Comparison of ENCODE assay signal across 19 cellular contexts in genomic region chr21:45480701-45481500, GRCh38.
DNase-seq lines count a peak whose midpoint lies in the region; ATAC-seq, FAIRE-seq and TF ChIP-seq lines count a peak whose summit lies in the region.
"Had no signal": no experiment of that assay in that cellular context is flagged by ENCODE, and none has a peak within 500 bp of the region (broad histone marks: within the 10 kb centered on the region; RNA-seq: fewer than 3 reads in every experiment).

No MANE protein-coding gene starts in this region.

- H3K27ac Mint-ChIP-seq in dendritic cell treated with granulocyte-macrophage colony-stimulating factor and Interleukin-4, amounts not matched to agents 40 ng/mL and 50 ng/mL, for 4 days, result peak overlapping the region; percentile 90
- H3K27ac Mint-ChIP-seq in naive thymus-derived CD4-positive, alpha-beta T cell, result peak overlapping the region in 6 of 9 donors; percentile 14 to 99 (median 97)

- H3K27ac ChIP-seq in right atrium auricular region, result no peak overlapping the region
- peak overlapping the region; percentile 93 for H3K27ac ChIP-seq in naive thymus-derived CD4-positive, alpha-beta T cell (ENCODE audit: low read depth, low read length)
- H3K27ac ChIP-seq: C4-2B had no signal

- H3K36me3 Mint-ChIP-seq in dendritic cell treated with granulocyte-macrophage colony-stimulating factor and Interleukin-4, amounts not matched to agents 40 ng/mL and 50 ng/mL, for 4 days (ENCODE audit: low read depth), result no peaks in the 10 kb centered on the region
- peaks cover 0 to 8% (median 4%) of the 10 kb centered on the region in 5 donors for H3K36me3 Mint-ChIP-seq in naive thymus-derived CD4-positive, alpha-beta T cell
- H3K36me3 Mint-ChIP-seq: CD4-positive, alpha-beta memory T cell had no signal

- no peaks in the 10 kb centered on the region for H3K9me3 ChIP-seq in right atrium auricular region
- no peaks in the 10 kb centered on the region for H3K9me3 ChIP-seq in naive thymus-derived CD4-positive, alpha-beta T cell (ENCODE audit: control insufficient read depth in 2 of 3, low read length in 3 of 3)
- H3K9me3 ChIP-seq: HAP-1 had no signal

- no peaks in the 10 kb centered on the region for H3K27me3 Mint-ChIP-seq in dendritic cell treated with granulocyte-macrophage colony-stimulating factor and Interleukin-4, amounts not matched to agents 40 ng/mL and 50 ng/mL, for 4 days
- no peaks in the 10 kb centered on the region for H3K27me3 Mint-ChIP-seq in naive thymus-derived CD4-positive, alpha-beta T cell
- H3K27me3 Mint-ChIP-seq: CD4-positive, alpha-beta memory T cell had no signal

- no peak for ATAC-seq in Right ventricle myocardium inferior
- no peak for ATAC-seq in naive thymus-derived CD4-positive, alpha-beta T cell

- no peak overlapping the region for H3K4me3 Mint-ChIP-seq in dendritic cell treated with granulocyte-macrophage colony-stimulating factor and Interleukin-4, amounts not matched to agents 40 ng/mL and 50 ng/mL, for 4 days
- peak overlapping the region in 5 of 10 donors; percentile 29 to 87 (median 65) for H3K4me3 Mint-ChIP-seq in naive thymus-derived CD4-positive, alpha-beta T cell

- TF ChIP-seq CTCF in right atrium auricular region (IDR thresholded peaks at IDR 0.05), result no peak

- intact Hi-C loops in Right ventricle myocardium inferior (cut with DNase I), result no loop called here
- intact Hi-C loops in dendritic cell treated with granulocyte-macrophage colony-stimulating factor and Interleukin-4, amounts not matched to agents 40 ng/mL and 50 ng/mL, for 4 days (cut with micrococcal nuclease), result no loop called here
- intact Hi-C loops in naive thymus-derived CD4-positive, alpha-beta T cell (cut with micrococcal nuclease), result no loop called here

- peaks cover 72% of the 10 kb centered on the region for H3K4me1 Mint-ChIP-seq in dendritic cell treated with granulocyte-macrophage colony-stimulating factor and Interleukin-4, amounts not matched to agents 40 ng/mL and 50 ng/mL, for 4 days (ENCODE audit: low read depth)
- H3K4me1 Mint-ChIP-seq in naive thymus-derived CD4-positive, alpha-beta T cell, result peaks cover 32 to 67% (median 49%) of the 10 kb centered on the region in 7 donors

- peaks cover 0 to 11% of the 10 kb centered on the region in 2 donors for H3K4me1 ChIP-seq in right atrium auricular region
- peaks cover 14 to 58% of the 10 kb centered on the region in 2 donors for H3K4me1 ChIP-seq in naive thymus-derived CD4-positive, alpha-beta T cell (ENCODE audit: control insufficient read depth in 2 of 2, insufficient read depth in 2 of 2, low read length in 2 of 2)
- H3K4me1 ChIP-seq: HAP-1 had no signal

- CTCF ChIA-PET in naive thymus-derived CD4-positive, alpha-beta T cell (lab: Charles Lee), result no interaction called here

- peaks cover 44% of the 10 kb centered on the region for H3K36me3 ChIP-seq in right atrium auricular region
- H3K36me3 ChIP-seq in naive thymus-derived CD4-positive, alpha-beta T cell (ENCODE audit: control insufficient read depth in 2 of 3, insufficient read depth in 3 of 3, low read length in 3 of 3), result no peaks in the 10 kb centered on the region

- H3K27me3 ChIP-seq in right atrium auricular region, result no peaks in the 10 kb centered on the region
- H3K27me3 ChIP-seq in naive thymus-derived CD4-positive, alpha-beta T cell (ENCODE audit: control insufficient read depth in 2 of 2, insufficient read depth in 2 of 2, low read length in 2 of 2), result no peaks in the 10 kb centered on the region

- POLR2A ChIA-PET in naive thymus-derived CD4-positive, alpha-beta T cell (lab: Charles Lee), result interaction anchor here (1.0 kb wide), 1 partner anchor 114 kb away, joined by 3 read pairs; no protein-coding TSS in a partner anchor

- FAIRE-seq in urothelium cell line (lab: Jason Lieb, UNC) (peak; percentile 13), HTR-8/SVneo (lab: Jason Lieb, UNC) (no peak)
- FAIRE-seq: D721Med, GM19239 had no signal

- H3K4me3 ChIP-seq in right atrium auricular region, result no peak overlapping the region
- no peak overlapping the region for H3K4me3 ChIP-seq in naive thymus-derived CD4-positive, alpha-beta T cell (ENCODE audit: low read length)
- H3K4me3 ChIP-seq: HAP-1 had no signal

- DNase-seq in Right ventricle myocardium inferior (ENCODE audit: missing footprints), result peak; percentile 60
- DNase-seq in right atrium auricular region (ENCODE audit: low spot score), result no peak
- DNase-seq in naive thymus-derived CD4-positive, alpha-beta T cell, result no peak
- no peak for DNase-seq in urothelium cell line (ENCODE audit: low spot score)
- no peak for DNase-seq in DMS53 (lab: John Stamatoyannopoulos, UW)
- DNase-seq in HTR-8/SVneo (ENCODE audit: insufficient read length, low spot score), result no peak
- DNase-seq in foreskin melanocyte, result no peak
- DNase-seq: ACHN; CD4-positive, alpha-beta memory T cell; COR-L47; DMS153; DND-41; GDM1; GOT3 had no signal

- no peaks in the 10 kb centered on the region for H3K9me3 Mint-ChIP-seq in dendritic cell treated with granulocyte-macrophage colony-stimulating factor and Interleukin-4, amounts not matched to agents 40 ng/mL and 50 ng/mL, for 4 days
- peaks cover 0 to 3% (median 0%) of the 10 kb centered on the region in 11 donors for H3K9me3 Mint-ChIP-seq in naive thymus-derived CD4-positive, alpha-beta T cell
